Comparison of ENCODE assay signal across 9 cellular contexts in the genomic region with DNA sequence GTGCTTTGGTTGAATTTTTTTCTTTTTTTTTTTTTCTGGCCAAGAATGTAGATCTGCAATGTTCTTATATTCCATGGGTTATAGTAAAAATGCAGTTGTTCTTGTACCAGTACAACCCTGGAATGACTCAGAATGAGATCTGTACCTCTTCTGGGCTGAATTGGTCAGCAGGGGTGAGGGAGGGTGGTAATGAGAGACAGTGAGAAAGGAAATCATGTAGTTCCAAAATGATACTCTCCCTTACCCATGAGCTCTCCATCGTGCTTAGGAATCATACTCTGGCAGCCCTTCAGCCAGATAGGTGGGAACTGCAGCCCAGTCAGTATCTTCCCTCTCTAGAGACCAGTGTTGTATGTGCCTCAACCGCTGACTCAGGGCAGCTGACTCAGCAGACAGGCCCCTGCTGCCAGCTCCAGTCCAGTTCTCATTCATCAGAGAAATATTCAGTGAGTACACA. TPM values are rescaled to one million over a fixed set of nuclear protein-coding genes. Genes with fewer than 3 reads are reported as not detected.
DNase-seq lines count a peak whose midpoint lies in the region; ATAC-seq and TF ChIP-seq lines count a peak whose summit lies in the region.
"Had no signal": no experiment of that assay in that cellular context is flagged by ENCODE, and none has a peak within 500 bp of the region (broad histone marks: within the 10 kb centered on the region; RNA-seq: fewer than 3 reads in every experiment).

No MANE protein-coding gene starts in this region.

- no peak overlapping the region for H3K9ac ChIP-seq in IMR-90 (ENCODE audit: low read depth, low read length)

- peak; percentile 86 for DNase-seq in AG08395 (ENCODE audit: low spot score)
- DNase-seq in IMR-90 = peak; percentile 96
- peak; percentile 83 for DNase-seq in coronary artery (ENCODE audit: low spot score)
- peak; percentile 22 for DNase-seq in midbrain (lab: John Stamatoyannopoulos, UW)
- DNase-seq in NCI-H2081 treated with DMSO at 0.1 percent for 48 hours (lab: John Stamatoyannopoulos, UW) = no peak
- DNase-seq in foreskin melanocyte = no peak
- no peak for DNase-seq in hippocampal formation (lab: John Stamatoyannopoulos, UW)
- DNase-seq: Karpas-422 had no signal

- H3K18ac ChIP-seq in IMR-90 (ENCODE audit: low read depth, low read length) = peak overlapping the region; percentile 79; the same call in 1 of the 2 replicates

- CTCF ChIA-PET in IMR-90 (lab: Yijun Ruan, JAX) = interaction anchor here (0.6 to 2.5 kb wide), 4 partner anchors 10 to 73 kb away, joined by 3 to 11 read pairs (median 4); no protein-coding TSS in a partner anchor

- peak; percentile 43; the same call in 1 of the 2 replicates for TF ChIP-seq POLR2A in IMR-90 (IDR thresholded peaks at IDR 0.05; ENCODE audit: low read depth, low read length)

- H4K91ac ChIP-seq in IMR-90 (ENCODE audit: insufficient read depth, low read depth, low read length) = peak overlapping the region; percentile 26; the same call in 1 of the 2 replicates

- peaks cover 6% of the 10 kb centered on the region; the same call in 1 of the 2 replicates for H3K4me1 ChIP-seq in IMR-90 (ENCODE audit: control insufficient read depth, insufficient read depth, low read length)

- peaks cover 7 to 21% of the 10 kb centered on the region in 2 experiments for H3K79me1 ChIP-seq in IMR-90 (ENCODE audit: low read depth in 1 of 2, low read length in 2 of 2)

- peak overlapping the region; percentile 35; the same call in 1 of the 3 replicates for H2BK15ac ChIP-seq in IMR-90 (ENCODE audit: low read depth, low read length)

- no TSS peak for BruUV-seq in IMR-90 (replicated peaks; lab: Mats Ljungman, UMichigan)

- 0 out of 2 replicates have a peak overlapping the region, but pooled peaks have one; percentile 2 for H2AK5ac ChIP-seq in IMR-90 (ENCODE audit: low read depth, low read length)

- WGBS in IMR-90 (ENCODE audit: extremely low coverage in 2 of 2, insufficient read length in 1 of 2), 2 experiments = no CpG with 5 or more reads among the region's 2 CpGs

- no peaks in the 10 kb centered on the region for H3K9me3 ChIP-seq in IMR-90 (ENCODE audit: control insufficient read depth, insufficient read depth, low read length)

- H3K4ac ChIP-seq in IMR-90 (ENCODE audit: low read depth, low read length) = peak overlapping the region; percentile 26; the same call in 1 of the 2 replicates

- H3K4me2 ChIP-seq in IMR-90 (ENCODE audit: low read depth, low read length) = peak overlapping the region; percentile 70; the same call in 1 of the 2 replicates

- dilution Hi-C loops in IMR-90 (cut with HindIII; ENCODE audit: low sequenced_read_pairs, unreplicated experiment) = no loop called here

- no peaks in the 10 kb centered on the region for H3K36me3 ChIP-seq in IMR-90 (ENCODE audit: control insufficient read depth, insufficient read depth, low read length)

- no peak overlapping the region for H3K56ac ChIP-seq in IMR-90 (ENCODE audit: extremely low read depth, insufficient read depth, low read length)

- peak overlapping the region; percentile 39 for H2AFZ ChIP-seq in IMR-90 (replicated peaks; ENCODE audit: low read length, poor library complexity)

- H3K23ac ChIP-seq in IMR-90 (ENCODE audit: low read depth, low read length) = no peak overlapping the region

- POLR2A ChIA-PET in IMR-90 (lab: Charles Lee; ENCODE audit: unreplicated experiment) = interaction anchor here (0.6 kb wide), 1 partner anchor 65 kb away, joined by 3 read pairs; no protein-coding TSS in a partner anchor

- in situ Hi-C loops in IMR-90 (cut with MboI; ENCODE audit: low sequenced_read_pairs) = no loop called here

- H2BK5ac ChIP-seq in IMR-90 (ENCODE audit: low read depth, low read length, poor library complexity, severe bottlenecking) = peak overlapping the region; percentile 74

- peak overlapping the region; percentile 60 for H2BK20ac ChIP-seq in IMR-90 (ENCODE audit: low read depth, low read length)

- peaks cover 9% of the 10 kb centered on the region for H3K9me1 ChIP-seq in IMR-90 (ENCODE audit: insufficient read depth, low read length)

- H3K27me3 ChIP-seq in IMR-90 (ENCODE audit: control insufficient read depth, insufficient read depth, low read length) = no peaks in the 10 kb centered on the region

- H3K4me3 ChIP-seq in IMR-90 (ENCODE audit: insufficient read depth, low read depth, low read length) (no peak overlapping the region), coronary artery (no peak overlapping the region)

- TF ChIP-seq RAD21 in IMR-90 (IDR thresholded peaks at IDR 0.05; ENCODE audit: low read length) = 0 out of 2 replicates have a peak, but pooled peaks have one; percentile 6

- TF ChIP-seq CTCF in IMR-90 (conservative IDR thresholded peaks at IDR 0.05; ENCODE audit: low read depth, low read length) = no peak
- no peak for TF ChIP-seq CTCF in coronary artery (IDR thresholded peaks at IDR 0.05)

- peaks cover 3% of the 10 kb centered on the region for H4K20me1 ChIP-seq in IMR-90 (ENCODE audit: insufficient read depth, low read length)

- H3K27ac ChIP-seq in IMR-90 (ENCODE audit: insufficient read depth, low read length) (peak overlapping the region; percentile 5; the same call in 1 of the 2 replicates), coronary artery (peak overlapping the region in 1 of 2 donors; percentile 73)

- H4K5ac ChIP-seq in IMR-90 (ENCODE audit: low read depth, low read length) = 0 out of 2 replicates have a peak overlapping the region, but pooled peaks have one; percentile 4

- H2AK9ac ChIP-seq in IMR-90 (replicated peaks; ENCODE audit: low read depth, low read length, poor library complexity) = peak overlapping the region; percentile 17

- intact Hi-C loops in IMR-90 (cut with micrococcal nuclease) = loop anchor here (1.0 to 5.0 kb wide), 2 partner anchors 777 to 835 kb away; no protein-coding TSS in a partner anchor

- peak overlapping the region; percentile 65 for H2BK120ac ChIP-seq in IMR-90 (ENCODE audit: low read depth, low read length)

- ATAC-seq in IMR-90 (ENCODE audit: low read depth) (peak; percentile 50), GM19395 (IDR thresholded peaks at IDR 0.05; ENCODE audit: unreplicated experiment) (no peak)

- no peak overlapping the region for H3K14ac ChIP-seq in IMR-90 (replicated peaks; ENCODE audit: low read depth, low read length)

- H4K8ac ChIP-seq in IMR-90 (ENCODE audit: low read depth in 2 of 2, low read length in 2 of 2) = 0 out of 4 replicates have a peak overlapping the region, but pooled peaks of 1 of the 2 experiments have one; percentile 32

TF ChIP-seq in IMR-90, 13 proteins besides CTCF, POLR2A, EP300 and RAD21:
- TF ChIP-seq FOS (IDR thresholded peaks at IDR 0.05; ENCODE audit: low read depth, low read length) (peak; percentile 91), MAZ (IDR thresholded peaks at IDR 0.05; ENCODE audit: borderline replicate concordance, low read depth, low read length) (no peak), RCOR1 (IDR thresholded peaks at IDR 0.05; ENCODE audit: insufficient replicate concordance, low read length) (no peak), NFE2L2 (IDR thresholded peaks at IDR 0.05; ENCODE audit: low read depth, low read length) (peak; percentile 68; the same call in 1 of the 2 replicates), SMC3 (IDR thresholded peaks at IDR 0.05; ENCODE audit: low read depth, low read length) (no peak), MAFK (IDR thresholded peaks at IDR 0.05; ENCODE audit: low read depth, low read length) (peak; percentile 99), CEBPB (IDR thresholded peaks at IDR 0.05; ENCODE audit: low read depth, low read length) (no peak), MXI1 (IDR thresholded peaks at IDR 0.05; ENCODE audit: borderline replicate concordance, low read depth, low read length) (no peak), BHLHE40 (IDR thresholded peaks at IDR 0.05; ENCODE audit: low read depth, low read length) (peak; percentile 40), RFX5 (IDR thresholded peaks at IDR 0.05; ENCODE audit: low read depth, low read length) (no peak), CHD1 (IDR thresholded peaks at IDR 0.05; ENCODE audit: low read depth, low read length) (no peak)
- TF ChIP-seq, protein P1, sequence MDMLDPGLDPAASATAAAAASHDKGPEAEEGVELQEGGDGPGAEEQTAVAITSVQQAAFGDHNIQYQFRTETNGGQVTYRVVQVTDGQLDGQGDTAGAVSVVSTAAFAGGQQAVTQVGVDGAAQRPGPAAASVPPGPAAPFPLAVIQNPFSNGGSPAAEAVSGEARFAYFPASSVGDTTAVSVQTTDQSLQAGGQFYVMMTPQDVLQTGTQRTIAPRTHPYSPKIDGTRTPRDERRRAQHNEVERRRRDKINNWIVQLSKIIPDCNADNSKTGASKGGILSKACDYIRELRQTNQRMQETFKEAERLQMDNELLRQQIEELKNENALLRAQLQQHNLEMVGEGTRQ (IDR thresholded peaks at IDR 0.05; ENCODE audit: low read depth, low read length) = no peak
- TF ChIP-seq, protein P2, sequence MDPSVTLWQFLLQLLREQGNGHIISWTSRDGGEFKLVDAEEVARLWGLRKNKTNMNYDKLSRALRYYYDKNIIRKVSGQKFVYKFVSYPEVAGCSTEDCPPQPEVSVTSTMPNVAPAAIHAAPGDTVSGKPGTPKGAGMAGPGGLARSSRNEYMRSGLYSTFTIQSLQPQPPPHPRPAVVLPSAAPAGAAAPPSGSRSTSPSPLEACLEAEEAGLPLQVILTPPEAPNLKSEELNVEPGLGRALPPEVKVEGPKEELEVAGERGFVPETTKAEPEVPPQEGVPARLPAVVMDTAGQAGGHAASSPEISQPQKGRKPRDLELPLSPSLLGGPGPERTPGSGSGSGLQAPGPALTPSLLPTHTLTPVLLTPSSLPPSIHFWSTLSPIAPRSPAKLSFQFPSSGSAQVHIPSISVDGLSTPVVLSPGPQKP (IDR thresholded peaks at IDR 0.05; ENCODE audit: borderline replicate concordance, low read depth, low read length) = no peak

RNA-seq across cellular contexts. Expression of a gene that starts 2.1 kb away (rescaled TPM):
- total RNA-seq in IMR-90 (2012; rRNA removed) = 22.5 and 22.8 TPM in 2 replicates
- polyA plus RNA-seq in IMR-90 (2012; rRNA removed) = 5.7 TPM in 2 replicates
- 3.0 and 3.7 TPM in 2 replicates for polyA plus RNA-seq in IMR-90 (2012; cell fraction: cytosol; rRNA removed)
- polyA plus RNA-seq in IMR-90 (2012; cell fraction: nucleus; rRNA removed; ENCODE audit: low replicate concordance) = 5.5 and 9.3 TPM in 2 replicates

Comparison
In these comparisons a context has a peak if more than half of its experiments do, and no peak if none do; other contexts are left out.
1. DNase-seq: peak in AG08395 (single experiment), IMR-90 (single experiment), coronary artery (single experiment) and midbrain (single experiment); none in NCI-H2081 treated with DMSO at 0.1 percent for 48 hours (single experiment), foreskin melanocyte (single experiment) and hippocampal formation (0 of 2).